ENCODE assay signal across 8 cellular contexts in the genomic region with DNA sequence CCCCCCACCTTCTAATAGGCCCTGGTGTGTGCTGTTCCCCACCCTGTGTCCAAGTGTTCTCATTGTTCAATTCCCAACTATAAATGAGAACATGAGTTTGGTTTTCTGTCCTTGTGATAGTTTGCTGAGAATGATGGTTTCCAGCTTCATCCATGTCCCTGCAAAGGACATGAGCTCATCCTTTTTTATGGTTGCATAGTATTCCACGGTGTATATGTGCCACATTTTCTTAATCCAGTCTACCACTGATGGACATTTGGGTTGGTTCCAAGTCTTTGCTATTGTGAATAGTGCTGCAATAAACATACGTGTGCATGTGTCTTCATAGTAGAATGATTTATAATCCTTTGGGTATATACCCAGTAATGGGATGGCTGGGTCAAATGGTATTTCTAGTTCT. TPM values are rescaled to one million over a fixed set of nuclear protein-coding genes. Genes with fewer than 3 reads are reported as not detected.
DNase-seq lines count a peak whose midpoint lies in the region; ATAC-seq, FAIRE-seq and TF ChIP-seq lines count a peak whose summit lies in the region.
"Not testable (repeated sequence)": the region's sequence is repeated elsewhere in the genome, so short reads cannot be mapped to it uniquely, and the experiment has no call there.

No MANE protein-coding gene starts in this region.

- not testable (repeated sequence) for H2BK120ac ChIP-seq in mesenchymal stem cell (ENCODE audit: low read depth, low read length)

- not testable (repeated sequence) for H3K79me1 ChIP-seq in mesenchymal stem cell (replicated peaks; ENCODE audit: low read length, poor library complexity, severe bottlenecking)

- not testable (repeated sequence) for H3K9me3 ChIP-seq in SK-N-SH; mammary epithelial cell (replicated peaks; ENCODE audit: insufficient read depth, low read length); gastroesophageal sphincter; mesenchymal stem cell (ENCODE audit: control insufficient read depth, low read length); pancreas; stomach; upper lobe of right lung

- peaks cover 53% of the 10 kb centered on the region for H3K4me1 ChIP-seq in GM23338 (ENCODE audit: insufficient read depth)
- peaks cover 23 to 42% of the 10 kb centered on the region in 2 experiments for H3K4me1 ChIP-seq in SK-N-SH (ENCODE audit: control insufficient read depth in 1 of 2, insufficient read depth in 2 of 2, low read depth in 1 of 2, low read length in 1 of 2)
- H3K4me1 ChIP-seq in mammary epithelial cell (ENCODE audit: insufficient read depth, low read length) = peaks cover 45% of the 10 kb centered on the region
- H3K4me1 ChIP-seq in gastroesophageal sphincter = peaks cover 36 to 68% (median 43%) of the 10 kb centered on the region in 3 donors
- H3K4me1 ChIP-seq in mesenchymal stem cell (ENCODE audit: control insufficient read depth, insufficient read depth, low read depth, low read length) = not testable (repeated sequence)
- peaks cover 33 to 44% (median 43%) of the 10 kb centered on the region in 3 donors for H3K4me1 ChIP-seq in pancreas
- peaks cover 17 to 49% (median 43%) of the 10 kb centered on the region in 4 donors for H3K4me1 ChIP-seq in stomach
- H3K4me1 ChIP-seq in upper lobe of right lung = peaks cover 42% of the 10 kb centered on the region

- not testable (repeated sequence) for H3K9me3 Mint-ChIP-seq in GM23338

- not testable (repeated sequence) for TF ChIP-seq EP300 in SK-N-SH (IDR thresholded peaks at IDR 0.05; ENCODE audit: borderline replicate concordance in 1 of 2, low read depth in 1 of 2, low read length in 1 of 2); gastroesophageal sphincter (IDR thresholded peaks at IDR 0.05); stomach (IDR thresholded peaks at IDR 0.05)

- in situ Hi-C loops in mammary epithelial cell (cut with MboI; ENCODE audit: low sequenced_read_pairs in 2 of 2) = not testable (repeated sequence)

- not testable (repeated sequence) for TF ChIP-seq POLR2A in gastroesophageal sphincter (IDR thresholded peaks at IDR 0.05); stomach (IDR thresholded peaks at IDR 0.05)

- H2BK5ac ChIP-seq in mesenchymal stem cell (ENCODE audit: low read depth, low read length, poor library complexity, severe bottlenecking) = not testable (repeated sequence)

- not testable (repeated sequence) for TF ChIP-seq CTCF in GM23338 (conservative IDR thresholded peaks at IDR 0.05; ENCODE audit: low read depth in 2 of 2); SK-N-SH (IDR thresholded peaks at IDR 0.05); mammary epithelial cell (conservative IDR thresholded peaks at IDR 0.05 in 1 of 2, IDR thresholded peaks at IDR 0.05 in 1 of 2; ENCODE audit: extremely low read depth in 1 of 2, insufficient read depth in 1 of 2, low read depth in 1 of 2, low read length in 2 of 2); gastroesophageal sphincter (IDR thresholded peaks at IDR 0.05); pancreas (IDR thresholded peaks at IDR 0.05); stomach (IDR thresholded peaks at IDR 0.05); upper lobe of right lung (IDR thresholded peaks at IDR 0.05)

- H3K9me2 ChIP-seq in GM23338 (ENCODE audit: insufficient read depth); SK-N-SH: not testable (repeated sequence)

- not testable (repeated sequence) for H3K4ac ChIP-seq in mesenchymal stem cell (ENCODE audit: low read depth in 1 of 2, low read length in 2 of 2)

- FAIRE-seq in pancreas (lab: Jason Lieb, UNC) = not testable (repeated sequence)

- H3K18ac ChIP-seq in mesenchymal stem cell (ENCODE audit: low read depth in 1 of 2, low read length in 2 of 2) = not testable (repeated sequence)

- not testable (repeated sequence) for H3K27me3 Mint-ChIP-seq in GM23338 (ENCODE audit: insufficient read depth, low read depth, poor library complexity)

- CTCF ChIA-PET in SK-N-SH (lab: Yijun Ruan, JAX) = interaction anchor here (2.3 kb wide), 1 partner anchor 152 kb away, joined by 7 read pairs; no protein-coding TSS in a partner anchor
- CTCF ChIA-PET in mammary epithelial cell (lab: Charles Lee; ENCODE audit: low non-redundant PET) = not testable (repeated sequence)

- H2AFZ ChIP-seq in GM23338; SK-N-SH (ENCODE audit: low read depth); mammary epithelial cell (ENCODE audit: low read depth, low read length); mesenchymal stem cell (ENCODE audit: low read depth, low read length): not testable (repeated sequence)

- H4K20me1 ChIP-seq in GM23338 (replicated peaks; ENCODE audit: insufficient read depth); SK-N-SH (ENCODE audit: insufficient read depth); mammary epithelial cell (ENCODE audit: insufficient read depth, low read length): not testable (repeated sequence)

- not testable (repeated sequence) for H2BK15ac ChIP-seq in mesenchymal stem cell (ENCODE audit: low read depth, poor library complexity, severe bottlenecking)

- not testable (repeated sequence) for H3K23ac ChIP-seq in mesenchymal stem cell (ENCODE audit: low read length in 2 of 2)

- not testable (repeated sequence) for H3K36me3 ChIP-seq in GM23338 (ENCODE audit: insufficient read depth); SK-N-SH (replicated peaks in 1 of 2; ENCODE audit: control insufficient read depth in 1 of 2, insufficient read depth in 2 of 2, low read length in 1 of 2); mammary epithelial cell (ENCODE audit: insufficient read depth, low read length); gastroesophageal sphincter; mesenchymal stem cell (ENCODE audit: control insufficient read depth in 1 of 2, insufficient read depth in 2 of 2, low read depth in 1 of 2, low read length in 2 of 2); pancreas; stomach; upper lobe of right lung

- not testable (repeated sequence) for H4K91ac ChIP-seq in mesenchymal stem cell (ENCODE audit: low read length)

- H2BK12ac ChIP-seq in mesenchymal stem cell (ENCODE audit: low read length in 2 of 2) = not testable (repeated sequence)

- DNase-seq in GM23338 (ENCODE audit: low spot score); SK-N-SH; mammary epithelial cell; mesenchymal stem cell; pancreas; stomach; upper lobe of right lung: not testable (repeated sequence)

- H3K4me3 ChIP-seq in GM23338; SK-N-SH (ENCODE audit: low read depth in 2 of 2, low read length in 1 of 2); mammary epithelial cell (replicated peaks in 1 of 3; ENCODE audit: insufficient read depth in 1 of 3, low read depth in 2 of 3, low read length in 3 of 3); gastroesophageal sphincter; mesenchymal stem cell (ENCODE audit: insufficient read depth in 1 of 2, low read depth in 1 of 2, low read length in 2 of 2); pancreas; stomach; upper lobe of right lung: not testable (repeated sequence)

- 95% methylated on average over 2 of the region's 2 CpGs for WGBS in SK-N-SH (ENCODE audit: low lambda C conversion rate)
- 83% methylated on average over 2 of the region's 2 CpGs for WGBS in mammary epithelial cell (ENCODE audit: low coverage, missing lambda C conversion rate)
- WGBS in gastroesophageal sphincter (ENCODE audit: low coverage in 1 of 2), 2 donors = 40 to 92% methylated on average over 1 to 2 of the region's 2 CpGs
- WGBS in mesenchymal stem cell = no CpG with 5 or more reads among the region's 2 CpGs
- 36 to 85% methylated on average over 1 to 2 of the region's 2 CpGs for WGBS in pancreas, 2 donors
- WGBS in stomach, 5 donors = 36 to 100% (median 95%) methylated on average over 1 to 2 of the region's 2 CpGs

- not testable (repeated sequence) for H3K14ac ChIP-seq in mesenchymal stem cell (ENCODE audit: low read length in 2 of 2)

- not testable (repeated sequence) for TF ChIP-seq RAD21 in SK-N-SH (IDR thresholded peaks at IDR 0.05; ENCODE audit: low read length)

- H3K27ac Mint-ChIP-seq in GM23338 = not testable (repeated sequence)

- not testable (repeated sequence) for H3K27me3 ChIP-seq in GM23338 (ENCODE audit: insufficient read depth); SK-N-SH (ENCODE audit: insufficient read depth); mammary epithelial cell (ENCODE audit: insufficient read depth, low read length); gastroesophageal sphincter; mesenchymal stem cell (ENCODE audit: control insufficient read depth in 1 of 2, insufficient read depth in 1 of 2, low read length in 2 of 2); pancreas; stomach; upper lobe of right lung

- BruUV-seq in mammary epithelial cell (replicated peaks; lab: Mats Ljungman, UMichigan) = not testable (repeated sequence)

- not testable (repeated sequence) for H3K4me3 Mint-ChIP-seq in GM23338

- not testable (repeated sequence) for H3F3A ChIP-seq in GM23338 (replicated peaks; ENCODE audit: low read depth)
- H3F3A ChIP-seq in SK-N-SH (replicated peaks; ENCODE audit: insufficient read depth) = peaks cover 46% of the 10 kb centered on the region

- dilution Hi-C loops in mammary epithelial cell (cut with HindIII; ENCODE audit: low sequenced_read_pairs) = not testable (repeated sequence)

- intact Hi-C loops in mammary epithelial cell (cut with micrococcal nuclease); pancreas (cut with DNase I); stomach (cut with DNase I; ENCODE audit: low total_unique reads); upper lobe of right lung (cut with DNase I): not testable (repeated sequence)

- H3K27ac ChIP-seq in GM23338 (ENCODE audit: low read depth) (peak overlapping the region; percentile 100), SK-N-SH (ENCODE audit: low read depth in 2 of 2, low read length in 1 of 2) (peak overlapping the region; percentile 89 to 99; a peak in 3 of 4 replicates), mammary epithelial cell (ENCODE audit: insufficient read depth, low read depth, low read length) (peak overlapping the region; percentile 98), gastroesophageal sphincter (peak overlapping the region; percentile 85 to 98 (median 88)), mesenchymal stem cell (ENCODE audit: low read length, poor library complexity, severe bottlenecking) (peak overlapping the region; percentile 32), pancreas (peak overlapping the region in 3 of 4 donors; percentile 63 to 86 (median 81)), stomach (peak overlapping the region in 4 of 5 donors; percentile 76 to 85 (median 84)), upper lobe of right lung (peak overlapping the region; percentile 74)

- H3K79me2 ChIP-seq in GM23338 (replicated peaks; ENCODE audit: insufficient read depth) (peaks cover 67% of the 10 kb centered on the region), SK-N-SH (ENCODE audit: insufficient read depth) (peaks cover 76% of the 10 kb centered on the region), mammary epithelial cell (ENCODE audit: insufficient read depth, low read length) (peaks cover 64% of the 10 kb centered on the region)

- not testable (repeated sequence) for H4K8ac ChIP-seq in mesenchymal stem cell (ENCODE audit: low read length)

- H2AK5ac ChIP-seq in mesenchymal stem cell (ENCODE audit: low read length, severe bottlenecking) = peak overlapping the region; percentile 66

- H3K36me3 Mint-ChIP-seq in GM23338 (ENCODE audit: low read depth) = peaks cover 26% of the 10 kb centered on the region

- peaks cover 65% of the 10 kb centered on the region for H3K4me1 Mint-ChIP-seq in GM23338

- H3K9ac ChIP-seq in SK-N-SH; mammary epithelial cell (ENCODE audit: insufficient read depth, low read length); mesenchymal stem cell (ENCODE audit: low read length): not testable (repeated sequence)

- POLR2A ChIA-PET in SK-N-SH (lab: Yijun Ruan, JAX) = not testable (repeated sequence)

- not testable (repeated sequence) for ATAC-seq in GM23338, gastroesophageal sphincter, pancreas, upper lobe of right lung

- not testable (repeated sequence) for H3K4me2 ChIP-seq in GM23338; mammary epithelial cell (ENCODE audit: insufficient read depth, low read depth, low read length); mesenchymal stem cell (ENCODE audit: low read length, poor library complexity, severe bottlenecking)
- H3K4me2 ChIP-seq in SK-N-SH = peak overlapping the region; percentile 70; the same call in 1 of the 2 replicates

RNA-seq across cellular contexts. Expression of a gene that starts 20.5 kb away (rescaled TPM):
- 45.1 and 48.9 TPM in 2 replicates for total RNA-seq in GM23338 (2014; rRNA removed; shearing (Covaris generic))
- polyA plus RNA-seq in GM23338 (2016; fragmentation: Nextera tagmentation; extraction: Ambion mirVana) (17.7 and 21.1 TPM in 2 replicates), SK-N-SH (2012; rRNA removed) (20.1 and 26.7 TPM in 2 replicates), mammary epithelial cell (29.4 TPM), pancreas (1 to 10 TPM; 4.0 to 5.4 TPM), stomach (1 to 10 TPM; 4.4 to 7.3 (median 4.7) TPM)
- polyA plus RNA-seq in SK-N-SH (2012; cell fraction: cytosol; rRNA removed) = 33.7 and 34.5 TPM in 2 replicates
- polyA plus RNA-seq in SK-N-SH (2012; cell fraction: nucleus; rRNA removed) = 11.0 and 22.7 TPM in 2 replicates
- total RNA-seq in mammary epithelial cell (10 to 100 TPM; 57.0 to 77.5 TPM), gastroesophageal sphincter (100 to 1,000 TPM; 117 to 224 (median 170) TPM), pancreas (10 to 100 TPM; 14.4 to 34.0 (median 22.6) TPM), stomach (10 to 100 TPM in 4 of 5 donors, 1 to 10 TPM in 1; 8.1 to 78.8 (median 43.3) TPM), upper lobe of right lung (85.0 TPM)
- polyA minus RNA-seq in mammary epithelial cell = 60.1 TPM
- polyA plus RNA-seq in mesenchymal stem cell (2013, experiment 1 of 2) = 51.1 TPM
- 50.0 TPM for polyA plus RNA-seq in mesenchymal stem cell (2013, experiment 2 of 2)

Comparison
In these comparisons a context has a peak if more than half of its experiments do, and no peak if none do; other contexts are left out.
1. H3K27ac ChIP-seq: peak in every context shown above with its lines; median percentile 100 in GM23338; 98 in mammary epithelial cell; 94 in SK-N-SH; 88 in gastroesophageal sphincter; 84 in stomach; 81 in pancreas; 74 in upper lobe of right lung; 32 in mesenchymal stem cell.